ENCODE assay signal across 1 cellular context in genomic region chr12:65168606-65169310, GRCh38.
TF ChIP-seq lines count a peak whose summit lies in the region.

No MANE protein-coding gene starts in this region.

TF ChIP-seq in GM12878, 131 proteins besides CTCF, POLR2A, EP300 and RAD21:
- TF ChIP-seq PKNOX1 (IDR thresholded peaks at IDR 0.05) (peak; percentile 53), PAX5 (IDR thresholded peaks at IDR 0.05; ENCODE audit: borderline replicate concordance, low read depth, low read length) (no peak), SMAD1 (IDR thresholded peaks at IDR 0.05; ENCODE audit: low read depth, partially characterized antibody) (peak; percentile 50), MTA2 (IDR thresholded peaks at IDR 0.05; ENCODE audit: low read depth) (0 out of 2 replicates have a peak, but pooled peaks have one; percentile 21), IKZF2 (IDR thresholded peaks at IDR 0.05) (0 out of 4 replicates have a peak, but pooled peaks of 1 of the 2 experiments have one; percentile 31), POLR2AphosphoS5 (IDR thresholded peaks at IDR 0.05; ENCODE audit: low read length) (no peak)
- TF ChIP-seq, protein P1, sequence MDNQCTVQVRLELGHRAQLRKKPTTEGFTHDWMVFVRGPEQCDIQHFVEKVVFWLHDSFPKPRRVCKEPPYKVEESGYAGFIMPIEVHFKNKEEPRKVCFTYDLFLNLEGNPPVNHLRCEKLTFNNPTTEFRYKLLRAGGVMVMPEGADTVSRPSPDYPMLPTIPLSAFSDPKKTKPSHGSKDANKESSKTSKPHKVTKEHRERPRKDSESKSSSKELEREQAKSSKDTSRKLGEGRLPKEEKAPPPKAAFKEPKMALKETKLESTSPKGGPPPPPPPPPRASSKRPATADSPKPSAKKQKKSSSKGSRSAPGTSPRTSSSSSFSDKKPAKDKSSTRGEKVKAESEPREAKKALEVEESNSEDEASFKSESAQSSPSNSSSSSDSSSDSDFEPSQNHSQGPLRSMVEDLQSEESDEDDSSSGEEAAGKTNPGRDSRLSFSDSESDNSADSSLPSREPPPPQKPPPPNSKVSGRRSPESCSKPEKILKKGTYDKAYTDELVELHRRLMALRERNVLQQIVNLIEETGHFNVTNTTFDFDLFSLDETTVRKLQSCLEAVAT (IDR thresholded peaks at IDR 0.05): 0 out of 2 replicates have a peak, but pooled peaks have one; percentile 88
TF ChIP-seq in GM12878: peak in this region for 5.
